ENCODE assay signal across 16 cellular contexts in genomic region chr13:95100525-95101121, GRCh38.
DNase-seq lines count a peak whose midpoint lies in the region; ATAC-seq and TF ChIP-seq lines count a peak whose summit lies in the region.
"Had no signal": no experiment of that assay in that cellular context is flagged by ENCODE, and none has a peak within 500 bp of the region (broad histone marks: within the 10 kb centered on the region; RNA-seq: fewer than 3 reads in every experiment).

No MANE protein-coding gene starts in this region.

- intact Hi-C loops in natural killer cell (cut with micrococcal nuclease) = no loop called here

- H3K9me3 Mint-ChIP-seq in T-helper 2 cell treated with Interferon-gamma antibody and Interleukin-4, amounts not matched to agents 5 μg/mL and 100 μg/mL, for 36 hours = peaks cover 27% of the 10 kb centered on the region
- H3K9me3 Mint-ChIP-seq in activated naive CD8-positive, alpha-beta T cell treated with anti-CD3 and anti-CD28 coated beads for 36 hours = peaks cover 20% of the 10 kb centered on the region
- peaks cover 4 to 5% of the 10 kb centered on the region in 2 donors for H3K9me3 Mint-ChIP-seq in natural killer cell

- peak; percentile 60 for DNase-seq in AG04449 (ENCODE audit: low read depth, low spot score)
- peak; percentile 20 for DNase-seq in HFF-Myc (ENCODE audit: extremely low read depth, low read depth)
- peak; percentile 18 for DNase-seq in T-helper 2 cell treated with Interferon-gamma antibody and Interleukin-4, amounts not matched to agents 5 μg/mL and 100 μg/mL, for 36 hours (ENCODE audit: low spot score)
- DNase-seq in fibroblast of pulmonary artery (ENCODE audit: low read depth) = peak; percentile 33
- no peak for DNase-seq in NCI-H2171 treated with DMSO at 0.1 percent for 48 hours (lab: John Stamatoyannopoulos, UW)
- no peak for DNase-seq in activated naive CD8-positive, alpha-beta T cell treated with anti-CD3 and anti-CD28 coated beads for 36 hours
- DNase-seq in natural killer cell = no peak
- DNase-seq: activated CD4-positive, CD25-positive, alpha-beta regulatory T cell treated with anti-CD3 and anti-CD28 coated beads, Interleukin-2, amount 50 U/mL, for 72 hours; Calu3; H7; NCI-H146 had no signal

- peaks cover 5% of the 10 kb centered on the region for H3K4me1 Mint-ChIP-seq in T-helper 2 cell treated with Interferon-gamma antibody and Interleukin-4, amounts not matched to agents 5 μg/mL and 100 μg/mL, for 36 hours (ENCODE audit: low read depth)
- no peaks in the 10 kb centered on the region for H3K4me1 Mint-ChIP-seq in activated naive CD8-positive, alpha-beta T cell treated with anti-CD3 and anti-CD28 coated beads for 36 hours
- no peaks in the 10 kb centered on the region for H3K4me1 Mint-ChIP-seq in natural killer cell
- H3K4me1 Mint-ChIP-seq: memory B cell had no signal

- CTCF ChIA-PET in AG04449 (lab: Yijun Ruan, JAX) = no interaction called here

- H3K36me3 Mint-ChIP-seq in T-helper 2 cell treated with Interferon-gamma antibody and Interleukin-4, amounts not matched to agents 5 μg/mL and 100 μg/mL, for 36 hours (ENCODE audit: low read depth) = peaks cover 16% of the 10 kb centered on the region
- peaks cover 51% of the 10 kb centered on the region for H3K36me3 Mint-ChIP-seq in activated naive CD8-positive, alpha-beta T cell treated with anti-CD3 and anti-CD28 coated beads for 36 hours
- H3K36me3 Mint-ChIP-seq in natural killer cell = peaks cover 6% of the 10 kb centered on the region

- POLR2A ChIA-PET in AG04449 (lab: Yijun Ruan, JAX) = no interaction called here

- peak overlapping the region; percentile 20 for H3K27ac Mint-ChIP-seq in T-helper 2 cell treated with Interferon-gamma antibody and Interleukin-4, amounts not matched to agents 5 μg/mL and 100 μg/mL, for 36 hours
- no peak overlapping the region for H3K27ac Mint-ChIP-seq in activated naive CD8-positive, alpha-beta T cell treated with anti-CD3 and anti-CD28 coated beads for 36 hours
- H3K27ac Mint-ChIP-seq in natural killer cell = no peak overlapping the region
- H3K27ac Mint-ChIP-seq: memory B cell had no signal

- H3K4me3 ChIP-seq in AG04449 (ENCODE audit: low read depth, low read length) (no peak overlapping the region), HFF-Myc (replicated peaks; ENCODE audit: low read depth, low read length) (no peak overlapping the region), fibroblast of pulmonary artery (replicated peaks; ENCODE audit: low read depth, low read length) (no peak overlapping the region)
- H3K4me3 ChIP-seq: gastroesophageal sphincter had no signal

- TF ChIP-seq CTCF in AG04449 (IDR thresholded peaks at IDR 0.05; ENCODE audit: insufficient read depth, low read length, missing control alignments) = no peak
- no peak for TF ChIP-seq CTCF in HFF-Myc (IDR thresholded peaks at IDR 0.05; ENCODE audit: low read depth, low read length, missing control alignments)
- no peak for TF ChIP-seq CTCF in fibroblast of pulmonary artery (IDR thresholded peaks at IDR 0.05; ENCODE audit: low read length, missing control alignments)
- TF ChIP-seq CTCF in natural killer cell (IDR thresholded peaks at IDR 0.05) = no peak

- ATAC-seq in HG03025 (IDR thresholded peaks at IDR 0.05; ENCODE audit: low FRiP score, unreplicated experiment) (no peak), natural killer cell (no peak)
- ATAC-seq: gastroesophageal sphincter, Right ventricle myocardium inferior, sciatic nerve had no signal

- no peak overlapping the region for H3K4me3 Mint-ChIP-seq in T-helper 2 cell treated with Interferon-gamma antibody and Interleukin-4, amounts not matched to agents 5 μg/mL and 100 μg/mL, for 36 hours
- no peak overlapping the region for H3K4me3 Mint-ChIP-seq in activated naive CD8-positive, alpha-beta T cell treated with anti-CD3 and anti-CD28 coated beads for 36 hours
- H3K4me3 Mint-ChIP-seq in natural killer cell = no peak overlapping the region
- H3K4me3 Mint-ChIP-seq: memory B cell had no signal

- no peaks in the 10 kb centered on the region for H3K27me3 Mint-ChIP-seq in T-helper 2 cell treated with Interferon-gamma antibody and Interleukin-4, amounts not matched to agents 5 μg/mL and 100 μg/mL, for 36 hours (ENCODE audit: low read depth)
- H3K27me3 Mint-ChIP-seq in activated naive CD8-positive, alpha-beta T cell treated with anti-CD3 and anti-CD28 coated beads for 36 hours = no peaks in the 10 kb centered on the region
- H3K27me3 Mint-ChIP-seq in natural killer cell (ENCODE audit: low read depth in 2 of 2) = no peaks in the 10 kb centered on the region
- H3K27me3 Mint-ChIP-seq: memory B cell had no signal

Comparison
In these comparisons a context has a peak if more than half of its experiments do, and no peak if none do; other contexts are left out.
1. DNase-seq: peak in AG04449 (single experiment), HFF-Myc (single experiment), T-helper 2 cell treated with Interferon-gamma antibody and Interleukin-4, amounts not matched to agents 5 μg/mL and 100 μg/mL, for 36 hours (single experiment) and fibroblast of pulmonary artery (single experiment); none in NCI-H2171 treated with DMSO at 0.1 percent for 48 hours (single experiment), activated naive CD8-positive, alpha-beta T cell treated with anti-CD3 and anti-CD28 coated beads for 36 hours (single experiment) and natural killer cell (single experiment).